1 cellular context compared by ENCODE assay signal in genomic region chr17:47830991-47831933, GRCh38.
TF ChIP-seq lines count a peak whose summit lies in the region.

TSS of gene LRRC46 (plus strand) at chr17:47831670. CDS start at chr17:47831990, 320 bp downstream.
TSS of gene MRPL10 (minus strand) at chr17:47831541. CDS start at chr17:47831511, 30 bp downstream.

TF ChIP-seq in A549, 52 proteins besides CTCF, POLR2A, EP300 and RAD21 (continued from another document):
- TF ChIP-seq KDM5A (IDR thresholded peaks at IDR 0.05) (peak; percentile 94), ZFP36 (IDR thresholded peaks at IDR 0.05; ENCODE audit: borderline replicate concordance, partially characterized antibody) (no peak), CEBPB (IDR thresholded peaks at IDR 0.05) (no peak), USF2 (IDR thresholded peaks at IDR 0.05) (no peak), GATA3 (IDR thresholded peaks at IDR 0.05; ENCODE audit: borderline replicate concordance) (peak; percentile 51; the same call in 1 of the 2 replicates), BCL3 (IDR thresholded peaks at IDR 0.05) (peak; percentile 83; the same call in 2 of the 3 replicates), SMC3 (IDR thresholded peaks at IDR 0.05) (no peak), MAX (IDR thresholded peaks at IDR 0.05) (peak; percentile 86), EHF (CRISPR knock-in tag; IDR thresholded peaks at IDR 0.05) (no peak), CBX2 (IDR thresholded peaks at IDR 0.05; ENCODE audit: borderline replicate concordance, low read depth) (no peak), HOXB13 (CRISPR knock-in tag; IDR thresholded peaks at IDR 0.05; ENCODE audit: low read depth) (no peak), HOXA7 (CRISPR knock-in tag; IDR thresholded peaks at IDR 0.05) (no peak), ATOH8 (CRISPR knock-in tag; IDR thresholded peaks at IDR 0.05; ENCODE audit: low read depth) (no peak), CHD2 (IDR thresholded peaks at IDR 0.05; ENCODE audit: low read length, partially characterized antibody) (no peak), ZNF302 (CRISPR knock-in tag; IDR thresholded peaks at IDR 0.05) (no peak), EHMT2 (IDR thresholded peaks at IDR 0.05; ENCODE audit: low read depth) (no peak), TP53 (CRISPR knock-in tag; IDR thresholded peaks at IDR 0.05) (no peak), NFE2L2 (conservative IDR thresholded peaks at IDR 0.05; ENCODE audit: low read length) (no peak), CBX8 (IDR thresholded peaks at IDR 0.05) (no peak), TFCP2L1 (CRISPR knock-in tag; IDR thresholded peaks at IDR 0.05) (peak; percentile 25; the same call in 1 of the 2 replicates), FOSL2 (IDR thresholded peaks at IDR 0.05) (no peak), FOSL2 (CRISPR knock-in tag; IDR thresholded peaks at IDR 0.05) (no peak), ELK1 (IDR thresholded peaks at IDR 0.05; ENCODE audit: low read depth, low read length) (0 out of 2 replicates have a peak, but pooled peaks have one; percentile 38), NPAS2 (CRISPR knock-in tag; IDR thresholded peaks at IDR 0.05; ENCODE audit: borderline replicate concordance) (no peak)
TF ChIP-seq in A549: peak in this region for 11.
